9 cellular contexts compared by ENCODE assay signal in the genomic region with DNA sequence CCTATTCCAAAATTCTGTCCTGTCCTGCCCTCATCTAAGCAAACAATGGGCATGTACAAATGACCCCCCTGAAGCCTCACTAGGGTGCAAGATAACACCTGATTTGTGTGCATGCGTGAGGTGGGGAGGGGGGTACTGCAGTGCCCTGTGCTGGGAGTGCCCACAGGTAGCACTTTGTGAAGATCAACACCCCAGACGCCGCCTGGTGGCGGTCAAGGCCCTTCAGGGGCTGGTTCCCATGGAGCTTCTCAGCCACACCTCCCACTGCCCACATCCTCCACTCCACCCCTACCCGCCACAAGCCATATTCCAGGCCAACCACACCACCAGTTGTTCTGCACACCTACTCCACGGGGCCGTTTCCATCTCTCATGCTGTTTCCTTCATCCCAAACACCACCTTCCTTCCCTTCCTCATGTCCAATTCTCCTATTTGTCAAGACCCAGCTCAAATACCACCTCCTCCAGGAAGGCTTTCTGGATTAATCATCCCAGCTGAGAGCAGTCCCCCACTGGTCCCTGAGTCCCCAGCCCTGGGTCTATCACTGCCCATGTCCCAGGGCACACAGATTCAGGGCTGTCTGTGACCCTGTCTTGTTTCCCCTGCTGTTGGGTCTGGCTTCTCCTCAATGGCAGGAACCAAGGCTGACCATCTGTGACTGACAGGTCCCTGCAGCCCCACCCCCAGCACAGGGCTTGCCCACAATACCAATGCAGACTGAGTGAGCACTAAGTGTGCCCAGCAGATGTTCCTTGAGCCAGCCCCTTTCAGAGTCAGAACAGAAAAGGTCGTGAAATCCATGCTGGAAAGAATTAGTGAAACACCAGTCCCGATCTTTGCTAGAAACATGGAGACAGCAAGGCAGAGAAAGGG.
A peak's percentile ranks its signal among the peaks of the same experiment; 100 is the strongest.
DNase-seq lines count a peak whose midpoint lies in the region; ATAC-seq and TF ChIP-seq lines count a peak whose summit lies in the region.
"Had no signal": no experiment of that assay in that cellular context is flagged by ENCODE, and none has a peak within 500 bp of the region (broad histone marks: within the 10 kb centered on the region; RNA-seq: fewer than 3 reads in every experiment).

No MANE protein-coding gene starts in this region.

- TF ChIP-seq POLR2A in stomach (IDR thresholded peaks at IDR 0.05) = no peak

- WGBS in stomach, 5 donors = 46 to 56% (median 50%) methylated on average over 8 to 9 of the region's 9 CpGs

- H3K36me3 Mint-ChIP-seq in natural killer cell = no peaks in the 10 kb centered on the region

- no peaks in the 10 kb centered on the region for H3K36me3 ChIP-seq in stomach

- peak overlapping the region; percentile 17 to 46 for H3K27ac Mint-ChIP-seq in natural killer cell

- intact Hi-C loops in natural killer cell (cut with micrococcal nuclease) (no loop called here), stomach (cut with DNase I; ENCODE audit: low total_unique reads) (no loop called here)

- H3K4me3 Mint-ChIP-seq in natural killer cell = peak overlapping the region; percentile 51
- H3K4me3 Mint-ChIP-seq: activated T-cell treated with anti-CD3 and anti-CD28 coated beads, Interleukin-2, amount 50 U/mL, for 4 hours had no signal

- no peak overlapping the region for H3K4me3 ChIP-seq in Jurkat, Clone E6-1 (ENCODE audit: low read length)
- no peak overlapping the region for H3K4me3 ChIP-seq in stomach

- TF ChIP-seq EP300 in stomach (IDR thresholded peaks at IDR 0.05) = no peak

- no peaks in the 10 kb centered on the region for H3K27me3 Mint-ChIP-seq in natural killer cell (ENCODE audit: low read depth in 2 of 2)

- H3K4me1 ChIP-seq in stomach = no peaks in the 10 kb centered on the region

- peak; percentile 3 for DNase-seq in activated T-cell treated with anti-CD3 and anti-CD28 coated beads for 24 hours (ENCODE audit: low read depth)
- DNase-seq in activated T-cell treated with anti-CD3 and anti-CD28 coated beads for 4 hours = no peak
- peak; percentile 67 for DNase-seq in Jurkat, Clone E6-1 (ENCODE audit: low read depth, low spot score)
- peak; percentile 56 to 63 for DNase-seq in activated T-cell treated with anti-CD3 and anti-CD28 coated beads, Interleukin-2, amount 50 U/mL, for 48 hours
- peak; percentile 51 for DNase-seq in natural killer cell
- DNase-seq in nucleus accumbens (lab: John Stamatoyannopoulos, UW) = no peak
- DNase-seq in stomach = no peak
- DNase-seq: activated T-cell treated with anti-CD3 and anti-CD28 coated beads, Interleukin-2, amount 50 U/mL, for 4 hours had no signal

- H3K27ac ChIP-seq in stomach = no peak overlapping the region

- H3K4me1 Mint-ChIP-seq in natural killer cell = peaks cover 14 to 15% of the 10 kb centered on the region in 2 donors

- TF ChIP-seq CTCF in natural killer cell (IDR thresholded peaks at IDR 0.05) = peak; percentile 36
- TF ChIP-seq CTCF in stomach (IDR thresholded peaks at IDR 0.05) = no peak

- no peaks in the 10 kb centered on the region for H3K9me3 Mint-ChIP-seq in natural killer cell
- H3K9me3 Mint-ChIP-seq: activated T-cell treated with anti-CD3 and anti-CD28 coated beads, Interleukin-2, amount 50 U/mL, for 4 hours had no signal

- H3K27me3 ChIP-seq in stomach = peaks cover 0 to 47% (median 0%) of the 10 kb centered on the region in 3 donors

- ATAC-seq in natural killer cell (peak; percentile 77 to 99 (median 95)), HG02981 (IDR thresholded peaks at IDR 0.05; ENCODE audit: unreplicated experiment) (no peak)

- H3K9me3 ChIP-seq in stomach = no peaks in the 10 kb centered on the region

Comparison
In these comparisons a context has a peak if more than half of its experiments do, and no peak if none do; other contexts are left out.
1. DNase-seq: peak in activated T-cell treated with anti-CD3 and anti-CD28 coated beads for 24 hours (single experiment), Jurkat, Clone E6-1 (single experiment), activated T-cell treated with anti-CD3 and anti-CD28 coated beads, Interleukin-2, amount 50 U/mL, for 48 hours (2 of 2) and natural killer cell (single experiment); none in activated T-cell treated with anti-CD3 and anti-CD28 coated beads for 4 hours (single experiment), nucleus accumbens (0 of 56) and stomach (single experiment).